In the genomic region with DNA sequence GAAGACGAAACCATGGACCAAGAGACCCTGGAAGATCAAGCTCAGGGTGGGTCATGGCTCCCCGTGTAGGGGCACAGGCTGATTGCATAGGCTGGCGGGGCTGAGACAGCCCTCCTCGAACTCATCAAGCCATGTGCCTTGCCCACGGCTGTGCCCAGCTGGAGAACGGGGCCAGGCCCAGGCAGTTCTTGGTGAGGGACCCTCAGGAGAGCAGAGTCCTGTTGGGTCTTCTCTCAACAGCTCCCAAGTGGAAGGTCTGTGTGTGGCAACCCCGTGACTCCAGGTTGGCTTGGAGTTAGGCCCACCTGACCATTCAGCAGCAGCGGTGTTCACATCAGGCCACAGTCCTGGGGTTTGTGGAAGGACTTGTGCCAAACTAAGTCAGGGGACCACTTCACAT, we compare ENCODE assay signal across 6 cellular contexts.
"Had no signal": no experiment of that assay in that cellular context is flagged by ENCODE, and none has a peak within 500 bp of the region (broad histone marks: within the 10 kb centered on the region; RNA-seq: fewer than 3 reads in every experiment).

No MANE protein-coding gene starts in this region.

- H3K27ac Mint-ChIP-seq: GM23338, IgD-negative memory B cell had no signal

- H3K36me3 Mint-ChIP-seq: IgD-negative memory B cell had no signal

- H3K4me1 Mint-ChIP-seq: GM23338 had no signal

- H3K4me2 ChIP-seq: GM23338 had no signal

- ATAC-seq: GM23338, HepG2 had no signal

- H2AFZ ChIP-seq: GM23338 had no signal

- H3K9me3 Mint-ChIP-seq: GM23338, IgD-negative memory B cell had no signal

- H3K4me3 ChIP-seq: GM23338 had no signal

- DNase-seq: HCEC 1CT, KBM-7 had no signal

- H3K27ac ChIP-seq: HL-60 had no signal

- H3K4me3 Mint-ChIP-seq: GM23338, IgD-negative memory B cell had no signal
